16 cellular contexts compared by ENCODE assay signal in genomic region chr11:12142179-12142578, GRCh38. TPM values are rescaled to one million over a fixed set of nuclear protein-coding genes. Genes with fewer than 3 reads are reported as not detected.
DNase-seq lines count a peak whose midpoint lies in the region; FAIRE-seq and TF ChIP-seq lines count a peak whose summit lies in the region.
"Had no signal": no experiment of that assay in that cellular context is flagged by ENCODE, and none has a peak within 500 bp of the region (broad histone marks: within the 10 kb centered on the region; RNA-seq: fewer than 3 reads in every experiment).

No MANE protein-coding gene starts in this region.

- peaks cover 0 to 2% (median 0%) of the 10 kb centered on the region in 8 donors for H3K9me3 Mint-ChIP-seq in CD4-positive, alpha-beta memory T cell
- H3K9me3 Mint-ChIP-seq in chondrocyte (ENCODE audit: low read depth) = no peaks in the 10 kb centered on the region
- no peaks in the 10 kb centered on the region for H3K9me3 Mint-ChIP-seq in endodermal cell

- intact Hi-C loops in CD4-positive, alpha-beta memory T cell (cut with micrococcal nuclease) = no loop called here

- no peaks in the 10 kb centered on the region for H3K36me3 ChIP-seq in CD4-positive, alpha-beta memory T cell (ENCODE audit: insufficient read depth, low read length)
- no peaks in the 10 kb centered on the region for H3K36me3 ChIP-seq in KOPT-K1 (ENCODE audit: insufficient read depth, low read length)
- H3K36me3 ChIP-seq in small intestine (ENCODE audit: control insufficient read depth in 2 of 2, insufficient read depth in 2 of 2, low read length in 2 of 2) = no peaks in the 10 kb centered on the region
- H3K36me3 ChIP-seq in endodermal cell (ENCODE audit: control insufficient read depth, insufficient read depth, low read length) = no peaks in the 10 kb centered on the region

- no peak overlapping the region for H3K4me3 ChIP-seq in CD4-positive, alpha-beta memory T cell (ENCODE audit: low read length in 2 of 2)
- H3K4me3 ChIP-seq in small intestine (ENCODE audit: low read depth in 1 of 2, low read length in 2 of 2) = no peak overlapping the region
- H3K4me3 ChIP-seq in endodermal cell (ENCODE audit: low read length) = no peak overlapping the region
- H3K4me3 ChIP-seq: K562, skin epidermis had no signal

- H3K4me1 ChIP-seq in CD4-positive, alpha-beta memory T cell (ENCODE audit: insufficient read depth, low read length) = peaks cover 51% of the 10 kb centered on the region
- H3K4me1 ChIP-seq in small intestine (ENCODE audit: control insufficient read depth in 2 of 2, insufficient read depth in 1 of 2, low read depth in 1 of 2, low read length in 1 of 2) (peaks cover 14 to 25% of the 10 kb centered on the region in 2 donors), endodermal cell (ENCODE audit: control insufficient read depth, insufficient read depth, low read length) (peaks cover 16% of the 10 kb centered on the region)
- H3K4me1 ChIP-seq: parathyroid adenoma had no signal

- TF ChIP-seq CTCF in chondrocyte (IDR thresholded peaks at IDR 0.05) (no peak), endodermal cell (conservative IDR thresholded peaks at IDR 0.05) (no peak)

- 54 to 74% (median 66%) methylated on average over 2 of the region's 2 CpGs for WGBS in small intestine, 3 donors
- WGBS in endodermal cell (ENCODE audit: insufficient coverage in 1 of 2, insufficient read length in 1 of 2), 2 experiments = 93 to 100% methylated on average over 1 to 2 of the region's 2 CpGs

- H3K27ac ChIP-seq in CD4-positive, alpha-beta memory T cell (ENCODE audit: low read depth, low read length) = no peak overlapping the region
- H3K27ac ChIP-seq in KOPT-K1 (ENCODE audit: low read depth, low read length, poor library complexity, severe bottlenecking) (peak overlapping the region; percentile 32), small intestine (ENCODE audit: low read depth in 1 of 2, low read length in 1 of 2) (peak overlapping the region; percentile 38), endodermal cell (ENCODE audit: low read depth, low read length) (no peak overlapping the region)
- H3K27ac ChIP-seq: parathyroid adenoma had no signal

- H3K27me3 Mint-ChIP-seq in CD4-positive, alpha-beta memory T cell = no peaks in the 10 kb centered on the region
- H3K27me3 Mint-ChIP-seq in chondrocyte (ENCODE audit: low read depth) = no peaks in the 10 kb centered on the region
- H3K27me3 Mint-ChIP-seq in endodermal cell (ENCODE audit: insufficient read depth) = peaks cover 69% of the 10 kb centered on the region

- H3K27me3 ChIP-seq in CD4-positive, alpha-beta memory T cell (ENCODE audit: insufficient read depth, low read length) = no peaks in the 10 kb centered on the region
- H3K27me3 ChIP-seq in small intestine (ENCODE audit: control insufficient read depth in 2 of 2, insufficient read depth in 2 of 2, low read length in 2 of 2) = no peaks in the 10 kb centered on the region
- H3K27me3 ChIP-seq in endodermal cell (ENCODE audit: control insufficient read depth, insufficient read depth, low read length, poor library complexity, severe bottlenecking) = peaks cover 74% of the 10 kb centered on the region

- FAIRE-seq in small intestine (lab: Jason Lieb, UNC) = no peak
- FAIRE-seq in frontal cortex (lab: Jason Lieb, UNC) = no peak
- FAIRE-seq: K562 had no signal

- H3K27ac Mint-ChIP-seq in CD4-positive, alpha-beta memory T cell = peak overlapping the region in 4 of 7 donors; percentile 39 to 84 (median 58)
- peak overlapping the region; percentile 12 for H3K27ac Mint-ChIP-seq in chondrocyte (ENCODE audit: unreplicated experiment)
- no peak overlapping the region for H3K27ac Mint-ChIP-seq in endodermal cell
- H3K27ac Mint-ChIP-seq: B cell had no signal

- DNase-seq in CD4-positive, alpha-beta memory T cell = no peak
- no peak for DNase-seq in chondrocyte (ENCODE audit: low spot score)
- no peak for DNase-seq in small intestine
- DNase-seq in frontal cortex (ENCODE audit: low spot score in 2 of 2) = no peak
- DNase-seq in epidermal melanocyte (ENCODE audit: insufficient read length, low spot score) = no peak
- no peak for DNase-seq in Kasumi-1 (lab: John Stamatoyannopoulos, UW)
- DNase-seq in endodermal cell = no peak
- DNase-seq: amygdala; NCI-H226; NK-92 treated with Interleukin-12 subunit alpha and Interleukin-12 subunit beta, amount 100 ng/mL, for 24 hours; SHP77 had no signal

- peak overlapping the region in 3 of 8 donors; percentile 8 to 14 (median 12) for H3K4me3 Mint-ChIP-seq in CD4-positive, alpha-beta memory T cell
- no peak overlapping the region for H3K4me3 Mint-ChIP-seq in chondrocyte (ENCODE audit: unreplicated experiment)
- H3K4me3 Mint-ChIP-seq in endodermal cell = no peak overlapping the region
- H3K4me3 Mint-ChIP-seq: B cell had no signal

- CTCF ChIA-PET in CD4-positive, alpha-beta memory T cell (lab: Charles Lee; ENCODE audit: partially characterized antibody) = interaction anchor here (2.3 kb wide), 1 partner anchor 9 kb away, joined by 6 read pairs; no protein-coding TSS in a partner anchor

- POLR2A ChIA-PET in CD4-positive, alpha-beta memory T cell (lab: Charles Lee; ENCODE audit: partially characterized antibody) = interaction anchor here (1.9 kb wide), 1 partner anchor 8 kb away, joined by 6 read pairs; no protein-coding TSS in a partner anchor

- no peaks in the 10 kb centered on the region for H3K9me3 ChIP-seq in CD4-positive, alpha-beta memory T cell (ENCODE audit: control insufficient read depth in 1 of 2, low read length in 2 of 2)
- H3K9me3 ChIP-seq in KOPT-K1 (ENCODE audit: insufficient read depth, low read length, poor library complexity, severe bottlenecking) (no peaks in the 10 kb centered on the region), small intestine (ENCODE audit: control insufficient read depth, low read depth) (no peaks in the 10 kb centered on the region), endodermal cell (ENCODE audit: control insufficient read depth, low read length) (no peaks in the 10 kb centered on the region)

- peaks cover 42 to 72% (median 58%) of the 10 kb centered on the region in 4 donors for H3K4me1 Mint-ChIP-seq in CD4-positive, alpha-beta memory T cell
- H3K4me1 Mint-ChIP-seq in chondrocyte (ENCODE audit: low read depth) (peaks cover 83% of the 10 kb centered on the region), endodermal cell (peaks cover 12% of the 10 kb centered on the region)
- H3K4me1 Mint-ChIP-seq: B cell had no signal

- H3K36me3 Mint-ChIP-seq in CD4-positive, alpha-beta memory T cell = peaks cover under 1 to 2% of the 10 kb centered on the region in 2 donors
- H3K36me3 Mint-ChIP-seq in chondrocyte (ENCODE audit: low read depth) (peaks cover 21% of the 10 kb centered on the region), endodermal cell (ENCODE audit: low read depth) (no peaks in the 10 kb centered on the region)

- H3K9ac ChIP-seq in endodermal cell (ENCODE audit: extremely low read depth, low read length, poor library complexity, severe bottlenecking) = no peak overlapping the region
- H3K9ac ChIP-seq: parathyroid adenoma had no signal

RNA-seq across cellular contexts. Expression of gene MICAL2, which starts 31.8 kb away (rescaled TPM):
- 10 to 100 TPM; 33.3 to 38.8 TPM for total RNA-seq in CD4-positive, alpha-beta memory T cell
- 10 to 100 TPM; 10.9 to 23.1 TPM for polyA plus RNA-seq in CD4-positive, alpha-beta memory T cell
- 296 to 393 TPM (median 372 TPM) in 3 replicates for total RNA-seq in chondrocyte
- polyA plus RNA-seq in small intestine = 10 to 100 TPM; 15.9 to 29.1 (median 22.2) TPM
- 14.3 TPM for total RNA-seq in frontal cortex
- total RNA-seq in endodermal cell = 1 to 10 TPM; 1.5 to 1.9 TPM
- polyA plus RNA-seq in endodermal cell (2013, experiment 1 of 2) = 2.2 TPM
- 3.8 TPM for polyA plus RNA-seq in endodermal cell (2013, experiment 2 of 2)

Comparison
In these comparisons a context has a peak if more than half of its experiments do, and no peak if none do; other contexts are left out.
1. H3K27ac ChIP-seq: peak in KOPT-K1 (single experiment) and small intestine (2 of 2); none in CD4-positive, alpha-beta memory T cell (single experiment) and endodermal cell (single experiment).